ENCODE assay signal across 1 cellular context in genomic region chr6:26352315-26352714, GRCh38.
TF ChIP-seq lines count a peak whose summit lies in the region.

No MANE protein-coding gene starts in this region.

TF ChIP-seq in HepG2, 621 proteins besides CTCF, POLR2A, EP300 and RAD21:
- no peak for TF ChIP-seq ZBTB10 (CRISPR knock-in tag; IDR thresholded peaks at IDR 0.05; ENCODE audit: borderline replicate concordance)
- no peak for TF ChIP-seq ZSCAN25 (CRISPR knock-in tag; IDR thresholded peaks at IDR 0.05)
- no peak for TF ChIP-seq PRDM10 (CRISPR knock-in tag; IDR thresholded peaks at IDR 0.05; ENCODE audit: low read depth)
- TF ChIP-seq ZFYVE20 (CRISPR knock-in tag; IDR thresholded peaks at IDR 0.05; ENCODE audit: borderline replicate concordance, low read depth): no peak
- TF ChIP-seq DR1 (CRISPR knock-in tag; IDR thresholded peaks at IDR 0.05): no peak
- TF ChIP-seq ZNF691 (CRISPR knock-in tag; IDR thresholded peaks at IDR 0.05; ENCODE audit: borderline replicate concordance, low read depth): no peak
- TF ChIP-seq ZNF747 (CRISPR knock-in tag; IDR thresholded peaks at IDR 0.05; ENCODE audit: borderline replicate concordance): no peak
- no peak for TF ChIP-seq BRD4 (CRISPR knock-in tag; IDR thresholded peaks at IDR 0.05)
- TF ChIP-seq ZNF598 (CRISPR knock-in tag; IDR thresholded peaks at IDR 0.05; ENCODE audit: borderline replicate concordance): no peak
- no peak for TF ChIP-seq BRF2 (CRISPR knock-in tag; IDR thresholded peaks at IDR 0.05)
- TF ChIP-seq SOX13 (IDR thresholded peaks at IDR 0.05): no peak
- TF ChIP-seq SOX13 (CRISPR knock-in tag; conservative IDR thresholded peaks at IDR 0.05 in 1 of 2, IDR thresholded peaks at IDR 0.05 in 1 of 2): no peak
